In the genomic region with DNA sequence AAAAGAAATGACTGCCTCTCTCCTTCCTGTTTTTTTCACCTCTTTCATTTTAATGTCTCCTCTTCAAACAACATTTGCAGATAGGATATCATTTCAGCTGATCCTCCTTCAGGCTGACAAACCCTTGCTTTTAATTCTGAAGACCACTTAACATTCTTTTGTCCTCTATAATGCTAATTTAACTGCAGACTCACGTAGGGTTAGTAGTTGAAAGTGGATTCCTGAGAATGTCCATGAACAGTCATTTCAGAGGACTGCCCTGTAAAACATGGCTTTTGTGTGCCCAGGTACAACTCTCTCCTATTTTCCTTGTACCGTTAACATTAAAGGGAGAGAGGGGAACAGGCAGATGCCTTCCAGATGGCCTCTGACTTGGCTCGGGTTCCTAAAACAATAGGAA, we compare ENCODE assay signal across 12 cellular contexts.
DNase-seq lines count a peak whose midpoint lies in the region; ATAC-seq and TF ChIP-seq lines count a peak whose summit lies in the region.
"Had no signal": no experiment of that assay in that cellular context is flagged by ENCODE, and none has a peak within 500 bp of the region (broad histone marks: within the 10 kb centered on the region; RNA-seq: fewer than 3 reads in every experiment).

No MANE protein-coding gene starts in this region.

- peaks cover 16% of the 10 kb centered on the region for H3K9me3 Mint-ChIP-seq in glutamatergic neuron (ENCODE audit: unreplicated experiment)
- no peaks in the 10 kb centered on the region for H3K9me3 Mint-ChIP-seq in progenitor cell of endocrine pancreas (ENCODE audit: low read depth)
- H3K9me3 Mint-ChIP-seq in activated T-helper 17 cell treated with anti-CD3 and anti-CD28 coated beads, Interleukin-2, amount 50 U/mL, for 72 hours: no peaks in the 10 kb centered on the region
- H3K9me3 Mint-ChIP-seq: CD8-positive, alpha-beta T cell had no signal

- H3K27ac Mint-ChIP-seq in glutamatergic neuron (ENCODE audit: unreplicated experiment): peak overlapping the region; percentile 69
- H3K27ac Mint-ChIP-seq in progenitor cell of endocrine pancreas: peak overlapping the region; percentile 26
- H3K27ac Mint-ChIP-seq in activated T-helper 17 cell treated with anti-CD3 and anti-CD28 coated beads, Interleukin-2, amount 50 U/mL, for 72 hours: no peak overlapping the region
- H3K27ac Mint-ChIP-seq: CD14-positive monocyte; CD8-positive, alpha-beta T cell had no signal

- H3K36me3 Mint-ChIP-seq in glutamatergic neuron (ENCODE audit: unreplicated experiment) (no peaks in the 10 kb centered on the region), progenitor cell of endocrine pancreas (ENCODE audit: insufficient read depth) (peaks cover 3% of the 10 kb centered on the region)
- no peaks in the 10 kb centered on the region for H3K36me3 Mint-ChIP-seq in activated T-helper 17 cell treated with anti-CD3 and anti-CD28 coated beads, Interleukin-2, amount 50 U/mL, for 72 hours (ENCODE audit: low read depth)
- H3K36me3 Mint-ChIP-seq: CD14-positive monocyte; CD8-positive, alpha-beta T cell had no signal

- DNase-seq in DMS 273 (lab: John Stamatoyannopoulos, UW; ENCODE audit: unreplicated experiment) (peak; percentile 46), DMS 273 treated with DMSO at 0.1 percent for 48 hours (lab: John Stamatoyannopoulos, UW) (no peak), NCI-H2171 treated with DMSO at 0.1 percent for 48 hours (lab: John Stamatoyannopoulos, UW) (peak; percentile 71), glutamatergic neuron (no peak), progenitor cell of endocrine pancreas (ENCODE audit: low spot score, unreplicated experiment) (no peak), dermis blood vessel endothelial cell (no peak)
- DNase-seq in stimulated activated CD4-positive, alpha-beta T cell treated with anti-CD3 and anti-CD28 coated beads, Interleukin-4, amount 100 ng/mL, for 1 hour: no peak
- DNase-seq: CD8-positive, alpha-beta T cell; COR-L47 had no signal

- H3K4me1 Mint-ChIP-seq in glutamatergic neuron (ENCODE audit: low read depth, unreplicated experiment) (peaks cover 24% of the 10 kb centered on the region), progenitor cell of endocrine pancreas (ENCODE audit: low read depth) (peaks cover 3% of the 10 kb centered on the region)
- no peaks in the 10 kb centered on the region for H3K4me1 Mint-ChIP-seq in activated T-helper 17 cell treated with anti-CD3 and anti-CD28 coated beads, Interleukin-2, amount 50 U/mL, for 72 hours
- H3K4me1 Mint-ChIP-seq: CD14-positive monocyte had no signal

- no peak for TF ChIP-seq CTCF in glutamatergic neuron (IDR thresholded peaks at IDR 0.05; ENCODE audit: partially characterized antibody, unreplicated experiment)
- TF ChIP-seq CTCF in progenitor cell of endocrine pancreas (IDR thresholded peaks at IDR 0.05; ENCODE audit: unreplicated experiment): no peak

- ATAC-seq in activated T-helper 17 cell treated with anti-CD3 and anti-CD28 coated beads, Interleukin-2, amount 50 U/mL, for 72 hours (replicated peaks): no peak
- ATAC-seq: CD8-positive, alpha-beta T cell; HCT116 had no signal

- no peak overlapping the region for H3K4me3 Mint-ChIP-seq in glutamatergic neuron (ENCODE audit: unreplicated experiment)
- no peak overlapping the region for H3K4me3 Mint-ChIP-seq in progenitor cell of endocrine pancreas (ENCODE audit: low read depth)
- no peak overlapping the region for H3K4me3 Mint-ChIP-seq in activated T-helper 17 cell treated with anti-CD3 and anti-CD28 coated beads, Interleukin-2, amount 50 U/mL, for 72 hours
- H3K4me3 Mint-ChIP-seq: CD14-positive monocyte; CD8-positive, alpha-beta T cell had no signal

- H3K27me3 Mint-ChIP-seq in glutamatergic neuron (ENCODE audit: unreplicated experiment) (peaks cover 2% of the 10 kb centered on the region), progenitor cell of endocrine pancreas (no peaks in the 10 kb centered on the region)
- H3K27me3 Mint-ChIP-seq in activated T-helper 17 cell treated with anti-CD3 and anti-CD28 coated beads, Interleukin-2, amount 50 U/mL, for 72 hours: peaks cover 10% of the 10 kb centered on the region

Comparison
In these comparisons a context has a peak if more than half of its experiments do, and no peak if none do; other contexts are left out.
1. DNase-seq: peak in DMS 273 (single experiment) and NCI-H2171 treated with DMSO at 0.1 percent for 48 hours (single experiment); none in DMS 273 treated with DMSO at 0.1 percent for 48 hours (single experiment), glutamatergic neuron (single experiment), progenitor cell of endocrine pancreas (single experiment), dermis blood vessel endothelial cell (single experiment) and stimulated activated CD4-positive, alpha-beta T cell treated with anti-CD3 and anti-CD28 coated beads, Interleukin-4, amount 100 ng/mL, for 1 hour (single experiment).